15 cellular contexts compared by ENCODE assay signal in the genomic region with DNA sequence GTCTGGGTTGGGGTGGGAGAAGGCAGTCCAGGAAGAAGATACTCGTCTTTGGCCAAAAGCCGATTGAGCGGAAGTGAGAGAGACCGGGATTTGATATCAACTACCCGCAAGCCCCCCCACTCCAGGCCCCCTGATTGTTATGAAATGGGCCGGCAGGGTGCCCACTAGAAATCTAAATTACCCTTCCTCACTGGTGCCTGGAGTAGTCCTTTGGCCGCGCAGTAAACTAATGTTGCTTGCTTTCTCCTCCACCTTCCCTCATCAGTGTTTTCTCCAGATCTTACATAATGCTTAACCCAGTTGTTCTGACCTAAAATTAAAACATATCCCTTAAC.
DNase-seq lines count a peak whose midpoint lies in the region; ATAC-seq, FAIRE-seq and TF ChIP-seq lines count a peak whose summit lies in the region.
"Had no signal": no experiment of that assay in that cellular context is flagged by ENCODE, and none has a peak within 500 bp of the region (broad histone marks: within the 10 kb centered on the region; RNA-seq: fewer than 3 reads in every experiment).

No MANE protein-coding gene starts in this region.

- H3K4me3 ChIP-seq in endothelial cell of umbilical vein (replicated peaks in 1 of 3; ENCODE audit: insufficient read depth in 1 of 3, low read depth in 1 of 3, low read length in 3 of 3) (no peak overlapping the region), transverse colon (peak overlapping the region in 3 of 4 donors; percentile 12 to 42 (median 26))
- no peak overlapping the region for H3K4me3 ChIP-seq in naive thymus-derived CD4-positive, alpha-beta T cell (ENCODE audit: low read length)
- H3K4me3 ChIP-seq: mucosa of descending colon, SJSA1 had no signal

- TF ChIP-seq POLR2A in endothelial cell of umbilical vein (IDR thresholded peaks at IDR 0.05; ENCODE audit: low read depth, low read length) (no peak), transverse colon (IDR thresholded peaks at IDR 0.05) (no peak)

- dilution Hi-C loops in endothelial cell of umbilical vein (cut with MboI; ENCODE audit: extremely low pct_ligation_motif_present, low sequenced_read_pairs): no loop called here

- H3K27ac ChIP-seq in endothelial cell of umbilical vein (ENCODE audit: insufficient read depth, low read depth, low read length): no peak overlapping the region
- H3K27ac ChIP-seq in naive thymus-derived CD4-positive, alpha-beta T cell (ENCODE audit: low read depth, low read length): no peak overlapping the region
- H3K27ac ChIP-seq in transverse colon: no peak overlapping the region
- H3K27ac ChIP-seq: SJSA1 had no signal

- POLR2A ChIA-PET in activated CD4-positive, alpha-beta T cell treated with anti-CD3 and anti-CD28 coated beads, Interleukin-2, amount 10 ng/mL, durations not matched to agents 7 days and 5 days (lab: Charles Lee): no interaction called here
- POLR2A ChIA-PET in endothelial cell of umbilical vein (lab: Charles Lee): no interaction called here
- POLR2A ChIA-PET in naive thymus-derived CD4-positive, alpha-beta T cell (lab: Charles Lee): no interaction called here

- no peaks in the 10 kb centered on the region for H3K4me1 ChIP-seq in endothelial cell of umbilical vein (ENCODE audit: control insufficient read depth, extremely low read depth, insufficient read depth, low read length)
- peaks cover 0 to 14% of the 10 kb centered on the region in 2 donors for H3K4me1 ChIP-seq in naive thymus-derived CD4-positive, alpha-beta T cell (ENCODE audit: control insufficient read depth in 2 of 2, insufficient read depth in 2 of 2, low read length in 2 of 2)
- peaks cover 5 to 18% (median 12%) of the 10 kb centered on the region in 4 donors for H3K4me1 ChIP-seq in transverse colon
- H3K4me1 ChIP-seq: SJSA1 had no signal

- H3K9me1 ChIP-seq in endothelial cell of umbilical vein (replicated peaks; ENCODE audit: control insufficient read depth, extremely low read depth, insufficient read depth, low read length): no peaks in the 10 kb centered on the region

- H3K27me3 ChIP-seq in endothelial cell of umbilical vein (ENCODE audit: control insufficient read depth in 2 of 2, insufficient read depth in 2 of 2, low read length in 2 of 2) (peaks cover 91 to 96% of the 10 kb centered on the region in 2 experiments), transverse colon (peaks cover 100% of the 10 kb centered on the region)
- peaks cover 18 to 42% of the 10 kb centered on the region in 2 donors for H3K27me3 ChIP-seq in naive thymus-derived CD4-positive, alpha-beta T cell (ENCODE audit: control insufficient read depth in 2 of 2, insufficient read depth in 2 of 2, low read length in 2 of 2)
- H3K27me3 ChIP-seq: SJSA1 had no signal

- H3K9me3 ChIP-seq in endothelial cell of umbilical vein (replicated peaks; ENCODE audit: control insufficient read depth, insufficient read depth, low read length) (no peaks in the 10 kb centered on the region), transverse colon (no peaks in the 10 kb centered on the region)
- H3K9me3 ChIP-seq in naive thymus-derived CD4-positive, alpha-beta T cell (ENCODE audit: control insufficient read depth in 2 of 3, low read length in 3 of 3): no peaks in the 10 kb centered on the region
- H3K9me3 ChIP-seq: mucosa of descending colon, SJSA1 had no signal

- no peaks in the 10 kb centered on the region for H3K9me3 Mint-ChIP-seq in activated CD4-positive, alpha-beta T cell treated with anti-CD3 and anti-CD28 coated beads, Interleukin-2, amount 10 ng/mL, durations not matched to agents 7 days and 5 days
- peaks cover 0 to 16% (median 0%) of the 10 kb centered on the region in 11 donors for H3K9me3 Mint-ChIP-seq in naive thymus-derived CD4-positive, alpha-beta T cell

- H3K27me3 Mint-ChIP-seq in activated CD4-positive, alpha-beta T cell treated with anti-CD3 and anti-CD28 coated beads, Interleukin-2, amount 10 ng/mL, durations not matched to agents 7 days and 5 days: peaks cover 90% of the 10 kb centered on the region
- H3K27me3 Mint-ChIP-seq in naive thymus-derived CD4-positive, alpha-beta T cell: peaks cover 87 to 96% (median 88%) of the 10 kb centered on the region in 5 donors

- BruUV-seq in endothelial cell of umbilical vein (replicated peaks; lab: Mats Ljungman, UMichigan): no TSS peak

- FAIRE-seq in endothelial cell of umbilical vein (lab: Jason Lieb, UNC): no peak

- H3K4me3 Mint-ChIP-seq in activated CD4-positive, alpha-beta T cell treated with anti-CD3 and anti-CD28 coated beads, Interleukin-2, amount 10 ng/mL, durations not matched to agents 7 days and 5 days: no peak overlapping the region
- peak overlapping the region in 8 of 10 donors; percentile 9 to 76 (median 70) for H3K4me3 Mint-ChIP-seq in naive thymus-derived CD4-positive, alpha-beta T cell

- H2AFZ ChIP-seq in endothelial cell of umbilical vein (ENCODE audit: low read depth, low read length): no peak overlapping the region

- in situ Hi-C loops in transverse colon (cut with MboI; ENCODE audit: low pct_ligation_motif_present in 1 of 4, low pct_unique_long_range_greater_than_20kb in 1 of 4, low sequenced_read_pairs in 3 of 4): no loop called here

- TF ChIP-seq CTCF in endothelial cell of umbilical vein (IDR thresholded peaks at IDR 0.05; ENCODE audit: extremely low read depth in 1 of 2, insufficient read depth in 1 of 2, low read depth in 1 of 2, low read length in 2 of 2) (no peak), transverse colon (IDR thresholded peaks at IDR 0.05) (no peak)

- CTCF ChIA-PET in activated CD4-positive, alpha-beta T cell treated with anti-CD3 and anti-CD28 coated beads, Interleukin-2, amount 10 ng/mL, durations not matched to agents 7 days and 5 days (lab: Charles Lee): no interaction called here
- CTCF ChIA-PET in endothelial cell of umbilical vein (lab: Charles Lee): no interaction called here
- CTCF ChIA-PET in naive thymus-derived CD4-positive, alpha-beta T cell (lab: Charles Lee): no interaction called here

- H3K9ac ChIP-seq in endothelial cell of umbilical vein (replicated peaks; ENCODE audit: extremely low read depth, insufficient read depth, low read length): no peak overlapping the region

- H4K20me1 ChIP-seq in endothelial cell of umbilical vein (replicated peaks; ENCODE audit: control insufficient read depth, extremely low read depth, insufficient read depth, low read length): no peaks in the 10 kb centered on the region

- H3K27ac Mint-ChIP-seq in activated CD4-positive, alpha-beta T cell treated with anti-CD3 and anti-CD28 coated beads, Interleukin-2, amount 10 ng/mL, durations not matched to agents 7 days and 5 days: peak overlapping the region; percentile 54
- H3K27ac Mint-ChIP-seq in naive thymus-derived CD4-positive, alpha-beta T cell: no peak overlapping the region

- no peak for ATAC-seq in naive thymus-derived CD4-positive, alpha-beta T cell
- no peak for ATAC-seq in HG03135 (IDR thresholded peaks at IDR 0.05; ENCODE audit: unreplicated experiment)
- ATAC-seq: mucosa of descending colon had no signal

- peaks cover 16% of the 10 kb centered on the region for H3K4me1 Mint-ChIP-seq in activated CD4-positive, alpha-beta T cell treated with anti-CD3 and anti-CD28 coated beads, Interleukin-2, amount 10 ng/mL, durations not matched to agents 7 days and 5 days
- H3K4me1 Mint-ChIP-seq in naive thymus-derived CD4-positive, alpha-beta T cell: peaks cover 3 to 44% (median 19%) of the 10 kb centered on the region in 7 donors

- DNase-seq in activated CD4-positive, alpha-beta T cell treated with anti-CD3 and anti-CD28 coated beads, Interleukin-2, amount 10 ng/mL, durations not matched to agents 7 days and 5 days: no peak
- DNase-seq in activated CD4-positive, alpha-beta T cell treated with anti-CD3 and anti-CD28 coated beads for 1 hour: no peak
- DNase-seq in endothelial cell of umbilical vein (ENCODE audit: low read depth, low spot score): no peak
- DNase-seq in naive thymus-derived CD4-positive, alpha-beta T cell: no peak
- DNase-seq in transverse colon: no peak
- DNase-seq in GM03348 (ENCODE audit: low spot score): no peak
- no peak for DNase-seq in epidermal melanocyte (ENCODE audit: insufficient read length, low spot score)
- DNase-seq: activated CD4-positive, alpha-beta T cell treated with anti-CD3 and anti-CD28 coated beads, Interleukin-2, amount 50 U/mL, for 48 hours; amygdala; GDM1; NCI-H446; stimulated activated CD4-positive, alpha-beta T cell treated with anti-CD3 and anti-CD28 coated beads, Interleukin-1b, Interleukin-23, amount 100 ng/mL, for 48 hours had no signal

- intact Hi-C loops in endothelial cell of umbilical vein (cut with micrococcal nuclease) (no loop called here), transverse colon (cut with DNase I; ENCODE audit: low total_unique reads) (no loop called here)
- intact Hi-C loops in naive thymus-derived CD4-positive, alpha-beta T cell (cut with micrococcal nuclease): no loop called here

- no peak for TF ChIP-seq EP300 in transverse colon (IDR thresholded peaks at IDR 0.05; ENCODE audit: low read depth)

- no peaks in the 10 kb centered on the region for H3K36me3 ChIP-seq in endothelial cell of umbilical vein (ENCODE audit: control insufficient read depth in 2 of 2, extremely low read depth in 1 of 2, insufficient read depth in 2 of 2, low read length in 2 of 2)
- no peaks in the 10 kb centered on the region for H3K36me3 ChIP-seq in naive thymus-derived CD4-positive, alpha-beta T cell (ENCODE audit: control insufficient read depth in 2 of 3, insufficient read depth in 3 of 3, low read length in 3 of 3)
- no peaks in the 10 kb centered on the region for H3K36me3 ChIP-seq in transverse colon
- H3K36me3 ChIP-seq: SJSA1 had no signal

- H3K79me2 ChIP-seq in endothelial cell of umbilical vein (ENCODE audit: control insufficient read depth, insufficient read depth, low read length): no peaks in the 10 kb centered on the region

- H3K36me3 Mint-ChIP-seq in activated CD4-positive, alpha-beta T cell treated with anti-CD3 and anti-CD28 coated beads, Interleukin-2, amount 10 ng/mL, durations not matched to agents 7 days and 5 days (ENCODE audit: low read depth): peaks cover 8% of the 10 kb centered on the region
- H3K36me3 Mint-ChIP-seq in naive thymus-derived CD4-positive, alpha-beta T cell: peaks cover 0 to 4% (median 0%) of the 10 kb centered on the region in 5 donors

- no peak overlapping the region for H3K4me2 ChIP-seq in endothelial cell of umbilical vein (ENCODE audit: insufficient read depth, low read length)

- 33 to 40% methylated on average over 2 to 8 of the region's 8 CpGs for WGBS in transverse colon (ENCODE audit: low coverage in 1 of 2), 2 donors

TF ChIP-seq in endothelial cell of umbilical vein, 7 proteins besides CTCF, POLR2A, EP300 and RAD21:
- TF ChIP-seq EZH2 (IDR thresholded peaks at IDR 0.05; ENCODE audit: borderline replicate concordance, low read depth, low read length, severe bottlenecking): peak; percentile 23
- TF ChIP-seq GATA2 (IDR thresholded peaks at IDR 0.05; ENCODE audit: insufficient read depth, insufficient read length, low read depth, low read length): no peak
- TF ChIP-seq JUN (IDR thresholded peaks at IDR 0.05; ENCODE audit: borderline replicate concordance, insufficient read depth, insufficient read length, low read depth): no peak
- TF ChIP-seq MYC (IDR thresholded peaks at IDR 0.05; ENCODE audit: low read depth, low read length): no peak

Comparison
In these comparisons a context has a peak if more than half of its experiments do, and no peak if none do; other contexts are left out.
1. H3K4me3 ChIP-seq: peak in transverse colon (3 of 4); none in endothelial cell of umbilical vein (0 of 3) and naive thymus-derived CD4-positive, alpha-beta T cell (single experiment).